ENCODE assay signal across 13 cellular contexts in genomic region chr5:93511445-93511844, GRCh38.
"Had no signal": no experiment of that assay in that cellular context is flagged by ENCODE, and none has a peak within 500 bp of the region (broad histone marks: within the 10 kb centered on the region; RNA-seq: fewer than 3 reads in every experiment).

No MANE protein-coding gene starts in this region.

- H3K79me2 ChIP-seq: hepatocyte had no signal

- H3K4me2 ChIP-seq: hepatocyte had no signal

- ATAC-seq: foreskin keratinocyte; left cardiac atrium; natural killer cell treated with Interleukin-12 subunit alpha and Interleukin-12 subunit beta and Interleukin-15 and Interleukin-18, amount 100 ng/mL, for 72 hours had no signal

- H3K36me3 ChIP-seq: spleen, thyroid gland, WERI-Rb-1 had no signal

- H3K4me3 ChIP-seq: dorsolateral prefrontal cortex, hepatocyte, spleen, thyroid gland had no signal

- H3K4me1 ChIP-seq: foreskin keratinocyte, spleen, thyroid gland had no signal

- H2AFZ ChIP-seq: hepatocyte had no signal

- H3K9me3 ChIP-seq: spleen, thyroid gland had no signal

- DNase-seq: activated CD4-positive, alpha-beta T cell treated with anti-CD3 and anti-CD28 coated beads, Interleukin-2, amount 50 U/mL, for 4 hours; activated gamma-delta T cell treated with Interleukin-2 at 50 U/mL for 16 hours; dorsolateral prefrontal cortex; endodermal cell; foreskin keratinocyte; left cardiac atrium; retina; spleen; stimulated activated naive CD4-positive, alpha-beta T cell treated with Interleukin-2 at 50 U/mL for 16 hours; thyroid gland; WERI-Rb-1 had no signal

- H3K27me3 ChIP-seq: dorsolateral prefrontal cortex, hepatocyte, spleen, thyroid gland had no signal

- H3K27ac ChIP-seq: foreskin keratinocyte, hepatocyte, spleen, thyroid gland, WERI-Rb-1 had no signal
